In genomic region chr16:89544113-89544512, GRCh38 we compare ENCODE assay signal across 35 cellular contexts. TPM values are rescaled to one million over a fixed set of nuclear protein-coding genes. Genes with fewer than 3 reads are reported as not detected.
"Had no signal": no experiment of that assay in that cellular context is flagged by ENCODE, and none has a peak within 500 bp of the region (broad histone marks: within the 10 kb centered on the region; RNA-seq: fewer than 3 reads in every experiment).

No MANE protein-coding gene starts in this region.

- ATAC-seq: activated CD8-positive, alpha-beta T cell treated with anti-CD3 and anti-CD28 coated beads for 36 hours; activated naive CD4-positive, alpha-beta T cell treated with anti-CD3 and anti-CD28 coated beads, Interleukin-2, amount 50 U/mL, for 72 hours; activated T-cell treated with anti-CD3 and anti-CD28 coated beads, Interleukin-2, amount 50 U/mL, for 4 hours; activated T-cell treated with anti-CD3 and anti-CD28 coated beads, Interleukin-2, amount 50 U/mL, for 72 hours; activated T-helper 17 cell treated with anti-CD3 and anti-CD28 coated beads, Interleukin-2, amount 50 U/mL, for 72 hours; body of pancreas had no signal

- H3K4me1 ChIP-seq: adrenal gland, body of pancreas, breast epithelium had no signal

- FAIRE-seq: astrocyte, TTC549 had no signal

- H3K27ac ChIP-seq: adrenal gland, body of pancreas, brain microvascular endothelial cell, breast epithelium, VCaP had no signal

- H3K9me3 ChIP-seq: adrenal gland, body of pancreas, breast epithelium had no signal

- H3K27me3 ChIP-seq: adrenal gland, body of pancreas, brain microvascular endothelial cell, breast epithelium had no signal

- H3K4me3 ChIP-seq: adrenal gland, body of pancreas, breast epithelium had no signal

- DNase-seq: activated B cell treated with CpG ODN at 0.5 μM for 24 hours; activated CD4-positive, alpha-beta memory T cell treated with anti-CD3 and anti-CD28 coated beads for 36 hours; activated CD4-positive, alpha-beta T cell treated with anti-CD3 and anti-CD28 coated beads for 4 hours; activated CD4-positive, alpha-beta T cell treated with anti-CD3 and anti-CD28 coated beads, Interleukin-2, amount 10 ng/mL, durations not matched to agents 24 days and 14 days; activated CD4-positive, alpha-beta T cell treated with anti-CD3 and anti-CD28 coated beads, Interleukin-2, amount 50 U/mL, for 1 hour; activated CD4-positive, alpha-beta T cell treated with anti-CD3 and anti-CD28 coated beads, Interleukin-2, amount 50 U/mL, for 4 hours; activated CD4-positive, CD25-positive, alpha-beta regulatory T cell treated with anti-CD3 and anti-CD28 coated beads, Interleukin-2, amount 50 U/mL, for 72 hours; activated CD8-positive, alpha-beta memory T cell treated with anti-CD3 and anti-CD28 coated beads, Interleukin-2, amount 50 U/mL, for 4 hours; activated CD8-positive, alpha-beta T cell treated with anti-CD3 and anti-CD28 coated beads for 36 hours; activated effector memory CD4-positive, alpha-beta T cell treated with anti-CD3 and anti-CD28 coated beads, Interleukin-2, amount 50 U/mL, for 16 hours; activated gamma-delta T cell treated with Interleukin-2 at 50 U/mL for 16 hours; activated naive CD4-positive, alpha-beta T cell; activated naive CD4-positive, alpha-beta T cell treated with anti-CD3 and anti-CD28 coated beads for 36 hours; activated naive CD4-positive, alpha-beta T cell treated with anti-CD3 and anti-CD28 coated beads, Interleukin-2, amount 50 U/mL, for 16 hours; activated naive CD8-positive, alpha-beta T cell treated with anti-CD3 and anti-CD28 coated beads for 36 hours; activated T-cell treated with anti-CD3 and anti-CD28 coated beads for 4 hours; activated T-cell treated with anti-CD3 and anti-CD28 coated beads, Interleukin-2, amount 50 U/mL, for 1 hour; activated T-cell treated with anti-CD3 and anti-CD28 coated beads, Interleukin-2, amount 50 U/mL, for 4 hours; activated T-cell treated with anti-CD3 and anti-CD28 coated beads, Interleukin-2, amount 50 U/mL, for 72 hours; adrenal gland; amniotic stem cell; aorta; body of pancreas; brain microvascular endothelial cell; central memory CD4-positive, alpha-beta T cell; T-helper 1 cell; T-helper 2 cell; T-helper 9 cell had no signal

RNA-seq across cellular contexts. Expression of gene CPNE7, which starts 31.4 kb away (rescaled TPM):
- total RNA-seq: cardiac septum had no signal
